Comparison of ENCODE assay signal across 8 cellular contexts in genomic region chr11:86244063-86244521, GRCh38. TPM values are rescaled to one million over a fixed set of nuclear protein-coding genes. Genes with fewer than 3 reads are reported as not detected.
A peak's percentile ranks its signal among the peaks of the same experiment; 100 is the strongest.
DNase-seq lines count a peak whose midpoint lies in the region; ATAC-seq and TF ChIP-seq lines count a peak whose summit lies in the region.

No MANE protein-coding gene starts in this region.

- H4K20me1 ChIP-seq in BLaER1 treated with 17β-estradiol and CSF1 and Interleukin-3, amounts not matched to agents 10 nM and 100 nM = peaks cover 18 to 39% (median 36%) of the 10 kb centered on the region in 11 experiments; a peak in 18 of 22 replicates

- ATAC-seq in GM18519 (IDR thresholded peaks at IDR 0.05; ENCODE audit: low FRiP score, unreplicated experiment) (peak; percentile 55), HG03039 (IDR thresholded peaks at IDR 0.05; ENCODE audit: unreplicated experiment) (peak; percentile 56)

- no peaks in the 10 kb centered on the region for H3K9me3 ChIP-seq in BLaER1 treated with 17β-estradiol and CSF1 and Interleukin-3, amounts not matched to agents 10 nM and 100 nM (replicated peaks in 1 of 11)
- H3K9me3 ChIP-seq in right atrium auricular region = no peaks in the 10 kb centered on the region

- no peaks in the 10 kb centered on the region for H3K27me3 ChIP-seq in BLaER1 treated with 17β-estradiol and CSF1 and Interleukin-3, amounts not matched to agents 10 nM and 100 nM
- H3K27me3 ChIP-seq in right atrium auricular region = no peaks in the 10 kb centered on the region

- peak overlapping the region; percentile 88 to 99 (median 98) for H3K27ac ChIP-seq in BLaER1 treated with 17β-estradiol and CSF1 and Interleukin-3, amounts not matched to agents 10 nM and 100 nM
- H3K27ac ChIP-seq in right atrium auricular region = peak overlapping the region; percentile 98

- H3K4me2 ChIP-seq in BLaER1 treated with 17β-estradiol and CSF1 and Interleukin-3, amounts not matched to agents 10 nM and 100 nM = peak overlapping the region; percentile 76 to 91 (median 82)

- H3K4me1 ChIP-seq in BLaER1 treated with 17β-estradiol and CSF1 and Interleukin-3, amounts not matched to agents 10 nM and 100 nM = peaks cover 20 to 40% (median 35%) of the 10 kb centered on the region in 10 experiments
- H3K4me1 ChIP-seq in right atrium auricular region = peaks cover 0 to 30% of the 10 kb centered on the region in 2 donors

- peak overlapping the region; percentile 85 to 98 (median 96) for H3K9ac ChIP-seq in BLaER1 treated with 17β-estradiol and CSF1 and Interleukin-3, amounts not matched to agents 10 nM and 100 nM

- no peak for TF ChIP-seq CTCF in right atrium auricular region (IDR thresholded peaks at IDR 0.05)

- peak; percentile 92 for DNase-seq in RKO (ENCODE audit: low spot score)
- peak; percentile 74 for DNase-seq in activated naive CD8-positive, alpha-beta T cell treated with anti-CD3 and anti-CD28 coated beads, Interleukin-2, amount 50 U/mL, for 16 hours (ENCODE audit: low read depth, low spot score)
- peak; percentile 86 for DNase-seq in right atrium auricular region (ENCODE audit: low spot score)
- DNase-seq in putamen (ENCODE audit: low spot score) = peak; percentile 92
- no peak for DNase-seq in cortex of kidney (lab: John Stamatoyannopoulos, UW)

- H3K36me3 ChIP-seq in BLaER1 treated with 17β-estradiol and CSF1 and Interleukin-3, amounts not matched to agents 10 nM and 100 nM = peaks cover 0 to 7% (median 0%) of the 10 kb centered on the region in 11 experiments; a peak in 2 of 22 replicates
- no peaks in the 10 kb centered on the region for H3K36me3 ChIP-seq in right atrium auricular region

- peak overlapping the region; percentile 75 to 94 (median 85) for H3K4me3 ChIP-seq in BLaER1 treated with 17β-estradiol and CSF1 and Interleukin-3, amounts not matched to agents 10 nM and 100 nM
- H3K4me3 ChIP-seq in right atrium auricular region = peak overlapping the region; percentile 82 to 89

RNA-seq across cellular contexts. Expression of gene EED, which starts 0.5 kb away (rescaled TPM):
- 1 to 10 TPM; 8.2 to 8.3 TPM for total RNA-seq in right atrium auricular region

RNA-seq across cellular contexts. Expression of gene HIKESHI, which starts 57.9 kb away (rescaled TPM):
- 10 to 100 TPM; 33.9 to 49.8 TPM for total RNA-seq in right atrium auricular region
